21 cellular contexts compared by ENCODE assay signal in genomic region chr14:19873178-19873577, GRCh38. TPM values are rescaled to one million over a fixed set of nuclear protein-coding genes. Genes with fewer than 3 reads are reported as not detected.
DNase-seq lines count a peak whose midpoint lies in the region; ATAC-seq, FAIRE-seq and TF ChIP-seq lines count a peak whose summit lies in the region.
"Had no signal": no experiment of that assay in that cellular context is flagged by ENCODE, and none has a peak within 500 bp of the region (broad histone marks: within the 10 kb centered on the region; RNA-seq: fewer than 3 reads in every experiment).

No MANE protein-coding gene starts in this region.

- TF ChIP-seq POLR2A in A549 (IDR thresholded peaks at IDR 0.05; ENCODE audit: low read length) = no peak

- H3K27me3 ChIP-seq in iPS-20b (ENCODE audit: insufficient read depth, low read length) (no peaks in the 10 kb centered on the region), HAP-1 (ENCODE audit: low read depth) (no peaks in the 10 kb centered on the region)
- H3K27me3 ChIP-seq: BE2C, Peyer's patch had no signal

- TF ChIP-seq EP300 in A549 (IDR thresholded peaks at IDR 0.05) = no peak

- DNase-seq in A549 (ENCODE audit: low read depth in 1 of 2, low spot score in 1 of 2) (peak in 1 of 2 experiments; percentile 23), DMS114 treated with DMSO at 0.1 percent for 48 hours (lab: John Stamatoyannopoulos, UW; ENCODE audit: unreplicated experiment) (peak; percentile 27), HAP-1 (ENCODE audit: low spot score in 2 of 2) (no peak)
- DNase-seq: BE2C; Calu3; CD4-positive, alpha-beta T cell; HCEC 1CT; KBM-7; NCI-H1048; NCI-H146; NCI-H2081; NCI-H2227 treated with DMSO at 0.1 percent for 48 hours; NCI-H524; Peyer's patch; T-helper 1 cell had no signal

- H3K9ac ChIP-seq in iPS-20b (ENCODE audit: low read depth, low read length) = no peak overlapping the region

- no peak for TF ChIP-seq RAD21 in A549 (conservative IDR thresholded peaks at IDR 0.05 in 1 of 2, IDR thresholded peaks at IDR 0.05 in 1 of 2)

- ATAC-seq in A549 (peak; percentile 35 to 68; a peak in 5 of 6 replicates), GM18868 (IDR thresholded peaks at IDR 0.05; ENCODE audit: unreplicated experiment) (no peak), GM21717 (IDR thresholded peaks at IDR 0.05; ENCODE audit: unreplicated experiment) (no peak)
- ATAC-seq: Right ventricle myocardium inferior had no signal

- peak overlapping the region; percentile 33 for H3K4me2 ChIP-seq in A549

- CTCF ChIA-PET in A549 (lab: Yijun Ruan, JAX) = interaction anchor here (0.8 kb wide), 1 partner anchor 9 kb away, joined by 3 read pairs; no protein-coding TSS in a partner anchor

- in situ Hi-C loops in HAP-1 (cut with MboI; ENCODE audit: low sequenced_read_pairs) = no loop called here

- 5% methylated on average over 6 of the region's 6 CpGs for WGBS in A549 (ENCODE audit: missing lambda C conversion rate)

- H3K27ac ChIP-seq in A549 (no peak overlapping the region), iPS-20b (ENCODE audit: low read length) (no peak overlapping the region)
- H3K27ac ChIP-seq: HL-60, Peyer's patch had no signal

- H3K36me3 ChIP-seq in iPS-20b (ENCODE audit: insufficient read depth, low read depth, low read length) (no peaks in the 10 kb centered on the region), HAP-1 (replicated peaks) (no peaks in the 10 kb centered on the region)
- H3K36me3 ChIP-seq: BE2C, Peyer's patch had no signal

- H3K4me3 ChIP-seq in A549 = no peak overlapping the region
- peak overlapping the region; percentile 35; the same call in 1 of the 2 replicates for H3K4me3 ChIP-seq in iPS-20b (ENCODE audit: low read length)
- no peak overlapping the region for H3K4me3 ChIP-seq in HAP-1
- H3K4me3 ChIP-seq: Peyer's patch had no signal

- H3K4me1 ChIP-seq in A549 (no peaks in the 10 kb centered on the region), iPS-20b (ENCODE audit: insufficient read depth, low read length) (no peaks in the 10 kb centered on the region), HAP-1 (no peaks in the 10 kb centered on the region)
- H3K4me1 ChIP-seq: BE2C, Peyer's patch had no signal

- H3K9me3 ChIP-seq in A549 (no peaks in the 10 kb centered on the region), iPS-20b (ENCODE audit: insufficient read depth, low read depth, low read length) (peaks cover 90% of the 10 kb centered on the region), HAP-1 (peaks cover 12% of the 10 kb centered on the region)
- H3K9me3 ChIP-seq: BE2C, Peyer's patch had no signal

- POLR2A ChIA-PET in A549 (lab: Yijun Ruan, JAX) = no interaction called here

- no peak for TF ChIP-seq CTCF in A549 (IDR thresholded peaks at IDR 0.05)
- 0 out of 2 replicates have a peak, but pooled peaks have one; percentile 9 for TF ChIP-seq CTCF in LNCAP (IDR thresholded peaks at IDR 0.05)

- FAIRE-seq in A549 (lab: Jason Lieb, UNC) = no peak

TF ChIP-seq in A549, 52 proteins besides CTCF, POLR2A, EP300 and RAD21:
- TF ChIP-seq CBX2 (IDR thresholded peaks at IDR 0.05; ENCODE audit: borderline replicate concordance, low read depth) (no peak), E2F6 (IDR thresholded peaks at IDR 0.05; ENCODE audit: borderline replicate concordance, low read depth) (no peak), ZSCAN20 (CRISPR knock-in tag; IDR thresholded peaks at IDR 0.05) (no peak), ZNF302 (CRISPR knock-in tag; IDR thresholded peaks at IDR 0.05) (no peak), CBX8 (IDR thresholded peaks at IDR 0.05) (no peak), RFX5 (IDR thresholded peaks at IDR 0.05) (no peak), HDAC2 (IDR thresholded peaks at IDR 0.05) (no peak)

RNA-seq across cellular contexts. Expression of gene OR4K2, which starts 1.8 kb away (rescaled TPM):
- polyA plus RNA-seq in A549 (2011; rRNA removed) (not detected in 2 replicates), A549 (2017; fragmentation: RNase III; extraction: RNeasy Plus Mini Kit Qiagen cat#74134 plus additional on column Dnase treatment) (not detected in 3 replicates)
- polyA plus RNA-seq in A549 (2012; cell fraction: cytosol; rRNA removed) = not detected in 2 replicates
- not detected in 2 replicates for polyA plus RNA-seq in A549 (2012; cell fraction: nucleus; rRNA removed)
- polyA minus RNA-seq in A549 (2011; rRNA and poly(A)+ RNA removed) = not detected in 2 replicates

RNA-seq across cellular contexts. Expression of gene OR4K5, which starts 47.2 kb away (rescaled TPM):
- polyA plus RNA-seq in A549 (2011; rRNA removed) (not detected in 2 replicates), A549 (2017; fragmentation: RNase III; extraction: RNeasy Plus Mini Kit Qiagen cat#74134 plus additional on column Dnase treatment) (not detected in 3 replicates)
- polyA plus RNA-seq in A549 (2012; cell fraction: cytosol; rRNA removed) = not detected in 2 replicates
- not detected in 2 replicates for polyA plus RNA-seq in A549 (2012; cell fraction: nucleus; rRNA removed)
- not detected in 2 replicates for polyA minus RNA-seq in A549 (2011; rRNA and poly(A)+ RNA removed)

RNA-seq across cellular contexts. Expression of gene OR4K1, which starts 57.5 kb away (rescaled TPM):
- polyA plus RNA-seq in A549 (2011; rRNA removed) = not detected in 2 replicates
- polyA plus RNA-seq in A549 (2012; cell fraction: cytosol; rRNA removed) = not detected in 2 replicates
- polyA plus RNA-seq in A549 (2012; cell fraction: nucleus; rRNA removed) = not detected in 2 replicates
- polyA plus RNA-seq in A549 (2017; fragmentation: RNase III; extraction: RNeasy Plus Mini Kit Qiagen cat#74134 plus additional on column Dnase treatment) = not detected in 3 replicates
- polyA minus RNA-seq in A549 (2011; rRNA and poly(A)+ RNA removed) = not detected in 2 replicates

Comparison
In these comparisons a context has a peak if more than half of its experiments do, and no peak if none do; other contexts are left out.
1. ATAC-seq: peak in A549 (2 of 2); none in GM18868 (single experiment) and GM21717 (single experiment).